8 cellular contexts compared by ENCODE assay signal in genomic region chrX:71181910-71182799, GRCh38. TPM values are rescaled to one million over a fixed set of nuclear protein-coding genes. Genes with fewer than 3 reads are reported as not detected.
DNase-seq lines count a peak whose midpoint lies in the region; ATAC-seq and TF ChIP-seq lines count a peak whose summit lies in the region.

No MANE protein-coding gene starts in this region.

- H3K9ac ChIP-seq in mammary epithelial cell (ENCODE audit: insufficient read depth, low read length) (peak overlapping the region; percentile 69), iPS-20b (ENCODE audit: low read depth, low read length) (peak overlapping the region; percentile 98), skeletal muscle tissue (ENCODE audit: low read depth in 1 of 3, low read length in 3 of 3) (peak overlapping the region; percentile 81 to 82 (median 82))

- no peak overlapping the region for H3K4me3 ChIP-seq in WERI-Rb-1 (ENCODE audit: low read depth, low read length)
- H3K4me3 ChIP-seq in mammary epithelial cell (replicated peaks in 1 of 3; ENCODE audit: insufficient read depth in 1 of 3, low read depth in 2 of 3, low read length in 3 of 3) = peak overlapping the region; percentile 44 to 52 (median 46)
- peak overlapping the region; percentile 86 for H3K4me3 ChIP-seq in iPS-20b (ENCODE audit: low read length)
- H3K4me3 ChIP-seq in skeletal muscle tissue (ENCODE audit: low read length in 3 of 3) = peak overlapping the region; percentile 64 to 81 (median 80)

- in situ Hi-C loops in mammary epithelial cell (cut with MboI; ENCODE audit: low sequenced_read_pairs in 2 of 2) = loop anchor here in 1 of 2 donors (25.0 kb wide), 2 partner anchors 195 to 420 kb away; no protein-coding TSS in a partner anchor

- no peaks in the 10 kb centered on the region for H4K20me1 ChIP-seq in mammary epithelial cell (ENCODE audit: insufficient read depth, low read length)

- H3K36me3 ChIP-seq in WERI-Rb-1 (no peaks in the 10 kb centered on the region), mammary epithelial cell (ENCODE audit: insufficient read depth, low read length) (no peaks in the 10 kb centered on the region), iPS-20b (ENCODE audit: insufficient read depth, low read depth, low read length) (no peaks in the 10 kb centered on the region), skeletal muscle tissue (ENCODE audit: control insufficient read depth in 3 of 3, insufficient read depth in 3 of 3, low read length in 3 of 3) (no peaks in the 10 kb centered on the region)

- intact Hi-C loops in mammary epithelial cell (cut with micrococcal nuclease) = loop anchor here (10.0 kb wide), 1 partner anchor 103 kb away; the partner anchor contains the start of gene NONO

- no peaks in the 10 kb centered on the region for H3K79me2 ChIP-seq in mammary epithelial cell (ENCODE audit: insufficient read depth, low read length)

- dilution Hi-C loops in mammary epithelial cell (cut with HindIII; ENCODE audit: low sequenced_read_pairs) = no loop called here

- DNase-seq in 8988T (peak; percentile 37), NCI-H2107 treated with DMSO at 0.1 percent for 48 hours (lab: John Stamatoyannopoulos, UW; ENCODE audit: unreplicated experiment) (peak; percentile 97), WERI-Rb-1 (peak; percentile 7), mammary epithelial cell (peak; percentile 92)

- H3K27me3 ChIP-seq in WERI-Rb-1 (ENCODE audit: insufficient read depth, low read depth, severe bottlenecking) = peaks cover 15% of the 10 kb centered on the region
- H3K27me3 ChIP-seq in mammary epithelial cell (ENCODE audit: insufficient read depth, low read length) = no peaks in the 10 kb centered on the region
- no peaks in the 10 kb centered on the region for H3K27me3 ChIP-seq in iPS-20b (ENCODE audit: insufficient read depth, low read length)
- H3K27me3 ChIP-seq in skeletal muscle tissue (ENCODE audit: control insufficient read depth in 3 of 3, insufficient read depth in 3 of 3, low read length in 3 of 3) = no peaks in the 10 kb centered on the region

- H3K4me2 ChIP-seq in mammary epithelial cell (ENCODE audit: insufficient read depth, low read depth, low read length) = peak overlapping the region; percentile 70

- no peaks in the 10 kb centered on the region for H3K4me1 ChIP-seq in mammary epithelial cell (ENCODE audit: insufficient read depth, low read length)
- H3K4me1 ChIP-seq in iPS-20b (ENCODE audit: insufficient read depth, low read length) = peaks cover 14% of the 10 kb centered on the region
- H3K4me1 ChIP-seq in skeletal muscle tissue (ENCODE audit: control insufficient read depth in 3 of 3, insufficient read depth in 3 of 3, low read length in 3 of 3) = peaks cover 0 to 6% (median 5%) of the 10 kb centered on the region in 3 donors

- TF ChIP-seq CTCF in WERI-Rb-1 (IDR thresholded peaks at IDR 0.05; ENCODE audit: low read depth, low read length) = no peak
- TF ChIP-seq CTCF in mammary epithelial cell (conservative IDR thresholded peaks at IDR 0.05 in 1 of 2, IDR thresholded peaks at IDR 0.05 in 1 of 2; ENCODE audit: extremely low read depth in 1 of 2, insufficient read depth in 1 of 2, low read depth in 1 of 2, low read length in 2 of 2) = no peak

- 23% methylated on average over 41 of the region's 42 CpGs for WGBS in mammary epithelial cell (ENCODE audit: low coverage, missing lambda C conversion rate)

- H3K9me3 ChIP-seq in WERI-Rb-1 (ENCODE audit: severe bottlenecking) (peaks cover 4% of the 10 kb centered on the region), mammary epithelial cell (replicated peaks; ENCODE audit: insufficient read depth, low read length) (no peaks in the 10 kb centered on the region), iPS-20b (ENCODE audit: insufficient read depth, low read depth, low read length) (no peaks in the 10 kb centered on the region), skeletal muscle tissue (ENCODE audit: control insufficient read depth in 3 of 3, low read length in 3 of 3) (no peaks in the 10 kb centered on the region)

- ATAC-seq in GM18520 (IDR thresholded peaks at IDR 0.05; ENCODE audit: unreplicated experiment) (peak; percentile 82), HG03060 (IDR thresholded peaks at IDR 0.05; ENCODE audit: low read depth, unreplicated experiment) (peak; percentile 79)

- H2AFZ ChIP-seq in mammary epithelial cell (ENCODE audit: low read depth, low read length) = peak overlapping the region; percentile 77

- BruUV-seq in mammary epithelial cell (replicated peaks; lab: Mats Ljungman, UMichigan) = no TSS peak

- no peak overlapping the region for H3K27ac ChIP-seq in WERI-Rb-1
- peak overlapping the region; percentile 71 for H3K27ac ChIP-seq in mammary epithelial cell (ENCODE audit: insufficient read depth, low read depth, low read length)
- peak overlapping the region; percentile 99 for H3K27ac ChIP-seq in iPS-20b (ENCODE audit: low read length)
- H3K27ac ChIP-seq in skeletal muscle tissue (ENCODE audit: low read depth, low read length) = peak overlapping the region; percentile 95

- CTCF ChIA-PET in mammary epithelial cell (lab: Charles Lee; ENCODE audit: low non-redundant PET) = interaction anchor here (0.9 kb wide), 1 partner anchor 101 kb away, joined by 3 read pairs; the partner anchor contains the start of gene NONO

RNA-seq across cellular contexts. Expression of gene NLGN3, which starts 37.5 kb away (rescaled TPM):
- under 1 TPM; 0.17 to 0.21 TPM for total RNA-seq in mammary epithelial cell
- 0.11 TPM for polyA plus RNA-seq in mammary epithelial cell
- polyA minus RNA-seq in mammary epithelial cell = not detected
- 1.0 TPM for total RNA-seq in skeletal muscle tissue

RNA-seq across cellular contexts. Expression of gene GJB1, which starts 40.9 kb away (rescaled TPM):
- under 1 TPM in 1 of 2 donors, not detected in 1; under 0.01 TPM for total RNA-seq in mammary epithelial cell
- not detected for polyA plus RNA-seq in mammary epithelial cell
- not detected for polyA minus RNA-seq in mammary epithelial cell
- not detected for total RNA-seq in skeletal muscle tissue

Comparison
In these comparisons a context has a peak if more than half of its experiments do, and no peak if none do; other contexts are left out.
1. DNase-seq: peak in every context shown above with its lines; median percentile 97 in NCI-H2107 treated with DMSO at 0.1 percent for 48 hours; 92 in mammary epithelial cell; 37 in 8988T; 7 in WERI-Rb-1.